In genomic region chr5:99068944-99069650, GRCh38 we compare ENCODE assay signal across 17 cellular contexts.
A peak's percentile ranks its signal among the peaks of the same experiment; 100 is the strongest.
DNase-seq lines count a peak whose midpoint lies in the region; ATAC-seq lines count a peak whose summit lies in the region.
"Had no signal": no experiment of that assay in that cellular context is flagged by ENCODE, and none has a peak within 500 bp of the region (broad histone marks: within the 10 kb centered on the region; RNA-seq: fewer than 3 reads in every experiment).

No MANE protein-coding gene starts in this region.

- no peak overlapping the region for H3K27ac Mint-ChIP-seq in stimulated activated naive CD8-positive, alpha-beta T cell treated with anti-CD3 and anti-CD28 coated beads, Interleukin-15, amount 100 ng/mL, for 72 hours
- H3K27ac Mint-ChIP-seq: activated CD4-positive, alpha-beta T cell treated with anti-CD3 and anti-CD28 coated beads for 36 hours; activated T-helper 2 cell treated with anti-CD3 and anti-CD28 coated beads, Interferon-gamma antibody, Interleukin-2, Interleukin-4, amounts not matched to agents 10 μg/mL and 5 μg/mL and 100 μg/mL, durations not matched to agents 14 hours and 24 hours and 36 hours; IgD-negative memory B cell; naive thymus-derived CD4-positive, alpha-beta T cell had no signal

- peaks cover 0 to 6% of the 10 kb centered on the region in 2 donors for H3K9me3 Mint-ChIP-seq in stimulated activated naive CD8-positive, alpha-beta T cell treated with anti-CD3 and anti-CD28 coated beads, Interleukin-15, amount 100 ng/mL, for 72 hours
- H3K9me3 Mint-ChIP-seq: activated T-helper 2 cell treated with anti-CD3 and anti-CD28 coated beads, Interferon-gamma antibody, Interleukin-2, Interleukin-4, amounts not matched to agents 10 μg/mL and 5 μg/mL and 100 μg/mL, durations not matched to agents 14 hours and 24 hours and 36 hours had no signal

- no peak overlapping the region for H3K4me3 Mint-ChIP-seq in stimulated activated naive CD8-positive, alpha-beta T cell treated with anti-CD3 and anti-CD28 coated beads, Interleukin-15, amount 100 ng/mL, for 72 hours
- H3K4me3 Mint-ChIP-seq: activated CD4-positive, alpha-beta T cell treated with anti-CD3 and anti-CD28 coated beads for 36 hours; CD8-positive, alpha-beta memory T cell; IgD-negative memory B cell; naive thymus-derived CD4-positive, alpha-beta T cell had no signal

- ATAC-seq in GM19328 (IDR thresholded peaks at IDR 0.05; ENCODE audit: unreplicated experiment): peak; percentile 73
- peak; percentile 75 for ATAC-seq in GM21825 (IDR thresholded peaks at IDR 0.05; ENCODE audit: unreplicated experiment)
- peak; percentile 79 for ATAC-seq in HG03139 (IDR thresholded peaks at IDR 0.05; ENCODE audit: unreplicated experiment)
- ATAC-seq in HG02970 (IDR thresholded peaks at IDR 0.05; ENCODE audit: low FRiP score, unreplicated experiment): no peak
- ATAC-seq in stimulated activated naive CD8-positive, alpha-beta T cell treated with anti-CD3 and anti-CD28 coated beads, Interleukin-15, amount 100 ng/mL, for 72 hours: no peak
- ATAC-seq: body of pancreas; left cardiac atrium; naive thymus-derived CD4-positive, alpha-beta T cell had no signal

- no peaks in the 10 kb centered on the region for H3K27me3 Mint-ChIP-seq in stimulated activated naive CD8-positive, alpha-beta T cell treated with anti-CD3 and anti-CD28 coated beads, Interleukin-15, amount 100 ng/mL, for 72 hours
- H3K27me3 Mint-ChIP-seq: activated CD4-positive, alpha-beta T cell treated with anti-CD3 and anti-CD28 coated beads for 36 hours; IgD-negative memory B cell had no signal

- H3K4me1 Mint-ChIP-seq in stimulated activated naive CD8-positive, alpha-beta T cell treated with anti-CD3 and anti-CD28 coated beads, Interleukin-15, amount 100 ng/mL, for 72 hours: no peaks in the 10 kb centered on the region
- H3K4me1 Mint-ChIP-seq: activated CD4-positive, alpha-beta T cell treated with anti-CD3 and anti-CD28 coated beads for 36 hours; CD8-positive, alpha-beta memory T cell; naive thymus-derived CD4-positive, alpha-beta T cell had no signal

- DNase-seq in T-helper 9 cell (no peak), NCI-H1417 (lab: John Stamatoyannopoulos, UW) (no peak)
- DNase-seq in stimulated activated naive CD8-positive, alpha-beta T cell treated with anti-CD3 and anti-CD28 coated beads, Interleukin-15, amount 100 ng/mL, for 72 hours: no peak
- DNase-seq: activated CD4-positive, alpha-beta T cell treated with anti-CD3 and anti-CD28 coated beads for 36 hours; body of pancreas; CD8-positive, alpha-beta memory T cell; glutamatergic neuron; H7; left cardiac atrium; naive thymus-derived CD4-positive, alpha-beta T cell; NCI-H187 had no signal

Comparison
In these comparisons a context has a peak if more than half of its experiments do, and no peak if none do; other contexts are left out.
1. ATAC-seq: peak in GM19328 (single experiment), GM21825 (single experiment) and HG03139 (single experiment); none in HG02970 (single experiment) and stimulated activated naive CD8-positive, alpha-beta T cell treated with anti-CD3 and anti-CD28 coated beads, Interleukin-15, amount 100 ng/mL, for 72 hours (single experiment).